ENCODE assay signal across 1 cellular context in genomic region chr5:170761708-170762066, GRCh38.
TF ChIP-seq lines count a peak whose summit lies in the region.

No MANE protein-coding gene starts in this region.

TF ChIP-seq in WTC11, 78 proteins besides CTCF, POLR2A, EP300 and RAD21:
- TF ChIP-seq AR (CRISPR knock-in tag; IDR thresholded peaks at IDR 0.05) (peak; percentile 85; the same call in 1 of the 2 replicates), EMX1 (CRISPR knock-in tag; IDR thresholded peaks at IDR 0.05) (no peak), NFATC4 (CRISPR knock-in tag; IDR thresholded peaks at IDR 0.05) (no peak), MLX (CRISPR knock-in tag; IDR thresholded peaks at IDR 0.05) (no peak), TCF7 (CRISPR knock-in tag; IDR thresholded peaks at IDR 0.05; ENCODE audit: low read depth) (no peak), PRRX2 (CRISPR knock-in tag; IDR thresholded peaks at IDR 0.05) (no peak), CREM (CRISPR knock-in tag; IDR thresholded peaks at IDR 0.05) (peak; percentile 32; the same call in 1 of the 2 replicates), E2F4 (CRISPR knock-in tag; IDR thresholded peaks at IDR 0.05; ENCODE audit: borderline replicate concordance, low read depth) (no peak), ZNF138 (CRISPR knock-in tag; conservative IDR thresholded peaks at IDR 0.05) (no peak), ZNF671 (CRISPR knock-in tag; IDR thresholded peaks at IDR 0.05) (0 out of 2 replicates have a peak, but pooled peaks have one; percentile 5)
- TF ChIP-seq, protein P1, sequence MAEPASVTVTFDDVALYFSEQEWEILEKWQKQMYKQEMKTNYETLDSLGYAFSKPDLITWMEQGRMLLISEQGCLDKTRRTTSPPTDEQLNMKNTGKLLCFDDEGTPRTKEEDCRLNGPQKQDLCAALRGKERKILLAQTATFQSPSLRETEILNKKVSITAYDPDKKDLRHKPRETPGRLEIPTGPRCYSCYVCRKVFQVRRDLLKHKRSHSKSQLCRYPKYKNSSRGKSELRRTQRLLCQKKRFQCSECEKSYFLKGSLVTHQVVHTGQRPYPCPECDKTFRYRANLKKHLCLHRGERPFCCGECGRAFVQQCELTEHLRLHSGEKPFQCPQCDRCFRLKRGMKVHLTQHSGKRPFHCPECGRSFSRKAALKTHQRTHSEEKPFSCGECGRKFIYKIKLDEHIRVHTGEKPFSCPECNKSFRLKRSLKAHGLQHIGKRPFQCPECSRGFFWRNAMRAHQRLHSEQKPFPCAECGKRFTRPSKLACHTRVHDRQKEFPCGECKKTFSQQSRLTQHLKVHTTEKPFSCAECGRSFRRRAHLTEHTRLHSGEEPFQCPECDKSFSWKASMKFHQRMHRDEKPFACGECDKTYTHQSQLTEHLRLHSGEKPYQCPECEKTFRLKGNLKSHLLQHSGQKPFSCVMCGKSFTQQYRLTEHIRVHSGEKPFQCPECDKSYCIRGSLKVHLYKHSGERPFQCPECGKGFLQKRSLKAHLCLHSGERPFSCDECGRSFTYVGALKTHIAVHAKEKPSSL (CRISPR knock-in tag; conservative IDR thresholded peaks at IDR 0.05), result peak; percentile 73; the same call in 1 of the 2 replicates
TF ChIP-seq in WTC11: peak in this region for 4.
